Comparison of ENCODE assay signal across 16 cellular contexts in the genomic region with DNA sequence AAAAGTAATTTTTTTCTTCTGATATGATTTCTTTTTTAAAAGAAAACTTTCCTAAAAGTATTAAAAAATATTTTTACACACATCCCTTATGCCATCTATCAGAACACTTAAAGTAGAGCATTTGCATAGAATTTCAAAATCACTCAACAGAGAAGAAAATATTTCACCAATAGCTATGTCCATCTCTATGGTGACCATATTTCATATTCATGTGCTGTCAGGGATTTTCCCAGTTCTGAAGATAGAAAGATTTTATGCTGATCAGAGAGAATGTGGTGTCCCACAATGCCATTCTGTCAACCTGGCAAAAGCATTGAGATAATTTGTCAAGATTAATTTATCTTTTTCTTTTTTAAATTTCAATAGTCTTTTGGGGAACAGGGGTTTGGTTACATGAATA.
DNase-seq lines count a peak whose midpoint lies in the region; ATAC-seq, FAIRE-seq and TF ChIP-seq lines count a peak whose summit lies in the region.
"Had no signal": no experiment of that assay in that cellular context is flagged by ENCODE, and none has a peak within 500 bp of the region (broad histone marks: within the 10 kb centered on the region; RNA-seq: fewer than 3 reads in every experiment).

No MANE protein-coding gene starts in this region.

- no peak overlapping the region for H3K4me2 ChIP-seq in GM12878 (ENCODE audit: control insufficient read depth, insufficient read depth)
- H3K4me2 ChIP-seq: GM23338 had no signal

- H3K27me3 ChIP-seq in GM12878 (replicated peaks in 1 of 2; ENCODE audit: control insufficient read depth in 2 of 2, insufficient read depth in 2 of 2, low read length in 1 of 2) = no peaks in the 10 kb centered on the region
- H3K27me3 ChIP-seq: BLaER1 treated with 17β-estradiol and CSF1 and Interleukin-3, amounts not matched to agents 10 nM and 100 nM had no signal

- in situ Hi-C loops in GM12878 (cut with MboI) = no loop called here

- ATAC-seq in HG03432 (IDR thresholded peaks at IDR 0.05; ENCODE audit: unreplicated experiment) (peak; percentile 46), GM12878 (peak; percentile 64), GM21717 (IDR thresholded peaks at IDR 0.05; ENCODE audit: unreplicated experiment) (no peak)
- ATAC-seq: CD8-positive, alpha-beta T cell; GM23338 had no signal

- TF ChIP-seq CTCF in GM20000 (IDR thresholded peaks at IDR 0.05; ENCODE audit: extremely low read depth, missing control alignments) (no peak), GM12878 (IDR thresholded peaks at IDR 0.05 in 2 of 3, conservative IDR thresholded peaks at IDR 0.05 in 1 of 3; ENCODE audit: control insufficient read depth in 2 of 3, extremely low read depth in 1 of 3, insufficient read depth in 1 of 3, low read depth in 3 of 3, low read length in 3 of 3) (no peak)

- POLR2A ChIA-PET in GM12878 (lab: Charles Lee) = no interaction called here

- intact Hi-C loops in GM12878 (cut with micrococcal nuclease; ENCODE audit: unreplicated experiment) = no loop called here

- H3K36me3 ChIP-seq in GM12878 (ENCODE audit: control insufficient read depth in 2 of 2, insufficient read depth in 2 of 2, low read length in 1 of 2) = no peaks in the 10 kb centered on the region

- no peak for TF ChIP-seq EP300 in GM12878 (IDR thresholded peaks at IDR 0.05; ENCODE audit: borderline replicate concordance in 1 of 2, control insufficient read depth in 1 of 2, low read depth in 2 of 2, low read length in 2 of 2)

- H3K4me3 ChIP-seq in GM12878 = no peak overlapping the region
- H3K4me3 ChIP-seq: BLaER1 treated with 17β-estradiol and CSF1 and Interleukin-3, amounts not matched to agents 10 nM and 100 nM; GM23338 had no signal

- no peak overlapping the region for H2AFZ ChIP-seq in GM12878 (ENCODE audit: control insufficient read depth, low read depth, low read length)
- H2AFZ ChIP-seq: GM23338 had no signal

- H3K4me1 ChIP-seq in GM12878 (ENCODE audit: control insufficient read depth, insufficient read depth, low read length) = no peaks in the 10 kb centered on the region

- no peak for TF ChIP-seq POLR2A in GM12878 (IDR thresholded peaks at IDR 0.05; ENCODE audit: low read depth, low read length)

- CTCF ChIA-PET in GM12878 (lab: Yijun Ruan, JAX) = interaction anchor here (1.4 kb wide), 1 partner anchor 206 kb away, joined by 3 read pairs; no protein-coding TSS in a partner anchor

- FAIRE-seq in GM12878 (lab: Jason Lieb, UNC) = no peak
- FAIRE-seq: GM12891, GM18507, H54 had no signal

- DNase-seq in GM20000 (ENCODE audit: low spot score) = peak; percentile 17
- no peak for DNase-seq in GM12878 (ENCODE audit: low read depth, low spot score)
- no peak for DNase-seq in amniotic stem cell (lab: John Stamatoyannopoulos, UW)
- no peak for DNase-seq in MV-4-11 (lab: John Stamatoyannopoulos, UW)
- DNase-seq: Calu3; CD8-positive, alpha-beta T cell; DMS79 treated with DMSO at 0.1 percent for 48 hours; GF-D8; HCEC 1CT had no signal

- no TSS peak for BruUV-seq in GM12878 (replicated peaks; lab: Mats Ljungman, UMichigan)

- SMC1A ChIA-PET in GM12878 (lab: Charles Lee; ENCODE audit: uncharacterized antibody, unreplicated experiment) = interaction anchor here (1.1 kb wide), 1 partner anchor 34 kb away, joined by 3 read pairs; no protein-coding TSS in a partner anchor

- H3K79me2 ChIP-seq in GM12878 (ENCODE audit: control insufficient read depth, insufficient read depth, low read length) = no peaks in the 10 kb centered on the region

- H3K27ac ChIP-seq in GM12878 (ENCODE audit: control insufficient read depth, insufficient read depth) = no peak overlapping the region

- RAD21 ChIA-PET in GM12878 (lab: Charles Lee; ENCODE audit: unreplicated experiment) = no interaction called here

- H3K9ac ChIP-seq in GM12878 (ENCODE audit: control insufficient read depth, insufficient read depth, low read length) = no peak overlapping the region

- TF ChIP-seq RAD21 in GM12878 (IDR thresholded peaks at IDR 0.05; ENCODE audit: insufficient read depth, low read depth, low read length) = no peak

- no peaks in the 10 kb centered on the region for H4K20me1 ChIP-seq in GM12878 (ENCODE audit: control insufficient read depth, insufficient read depth)
- H4K20me1 ChIP-seq: BLaER1 treated with 17β-estradiol and CSF1 and Interleukin-3, amounts not matched to agents 10 nM and 100 nM had no signal

- peaks cover 2% of the 10 kb centered on the region; the same call in 1 of the 3 replicates for H3K9me3 ChIP-seq in GM12878 (replicated peaks; ENCODE audit: control insufficient read depth, insufficient read depth, low read length)

TF ChIP-seq in GM12878, 131 proteins besides CTCF, POLR2A, EP300 and RAD21 (continues in another document):
- TF ChIP-seq GABPA (IDR thresholded peaks at IDR 0.05; ENCODE audit: low read depth) (no peak), CREB1 (IDR thresholded peaks at IDR 0.05; ENCODE audit: low read depth) (no peak), MTA2 (IDR thresholded peaks at IDR 0.05; ENCODE audit: low read depth) (no peak), CHD4 (IDR thresholded peaks at IDR 0.05) (no peak), STAT3 (IDR thresholded peaks at IDR 0.05; ENCODE audit: low read depth, low read length) (no peak), SREBF2 (IDR thresholded peaks at IDR 0.05; ENCODE audit: low read length) (no peak), NR2C1 (IDR thresholded peaks at IDR 0.05) (no peak), SREBF1 (IDR thresholded peaks at IDR 0.05; ENCODE audit: low read length) (no peak), ZBTB33 (IDR thresholded peaks at IDR 0.05) (no peak), HDAC6 (IDR thresholded peaks at IDR 0.05; ENCODE audit: unreplicated experiment) (no peak)
- TF ChIP-seq, protein P1, sequence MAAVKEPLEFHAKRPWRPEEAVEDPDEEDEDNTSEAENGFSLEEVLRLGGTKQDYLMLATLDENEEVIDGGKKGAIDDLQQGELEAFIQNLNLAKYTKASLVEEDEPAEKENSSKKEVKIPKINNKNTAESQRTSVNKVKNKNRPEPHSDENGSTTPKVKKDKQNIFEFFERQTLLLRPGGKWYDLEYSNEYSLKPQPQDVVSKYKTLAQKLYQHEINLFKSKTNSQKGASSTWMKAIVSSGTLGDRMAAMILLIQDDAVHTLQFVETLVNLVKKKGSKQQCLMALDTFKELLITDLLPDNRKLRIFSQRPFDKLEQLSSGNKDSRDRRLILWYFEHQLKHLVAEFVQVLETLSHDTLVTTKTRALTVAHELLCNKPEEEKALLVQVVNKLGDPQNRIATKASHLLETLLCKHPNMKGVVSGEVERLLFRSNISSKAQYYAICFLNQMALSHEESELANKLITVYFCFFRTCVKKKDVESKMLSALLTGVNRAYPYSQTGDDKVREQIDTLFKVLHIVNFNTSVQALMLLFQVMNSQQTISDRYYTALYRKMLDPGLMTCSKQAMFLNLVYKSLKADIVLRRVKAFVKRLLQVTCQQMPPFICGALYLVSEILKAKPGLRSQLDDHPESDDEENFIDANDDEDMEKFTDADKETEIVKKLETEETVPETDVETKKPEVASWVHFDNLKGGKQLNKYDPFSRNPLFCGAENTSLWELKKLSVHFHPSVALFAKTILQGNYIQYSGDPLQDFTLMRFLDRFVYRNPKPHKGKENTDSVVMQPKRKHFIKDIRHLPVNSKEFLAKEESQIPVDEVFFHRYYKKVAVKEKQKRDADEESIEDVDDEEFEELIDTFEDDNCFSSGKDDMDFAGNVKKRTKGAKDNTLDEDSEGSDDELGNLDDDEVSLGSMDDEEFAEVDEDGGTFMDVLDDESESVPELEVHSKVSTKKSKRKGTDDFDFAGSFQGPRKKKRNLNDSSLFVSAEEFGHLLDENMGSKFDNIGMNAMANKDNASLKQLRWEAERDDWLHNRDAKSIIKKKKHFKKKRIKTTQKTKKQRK (IDR thresholded peaks at IDR 0.05; ENCODE audit: low read depth, low read length) = no peak
- TF ChIP-seq, protein P2, sequence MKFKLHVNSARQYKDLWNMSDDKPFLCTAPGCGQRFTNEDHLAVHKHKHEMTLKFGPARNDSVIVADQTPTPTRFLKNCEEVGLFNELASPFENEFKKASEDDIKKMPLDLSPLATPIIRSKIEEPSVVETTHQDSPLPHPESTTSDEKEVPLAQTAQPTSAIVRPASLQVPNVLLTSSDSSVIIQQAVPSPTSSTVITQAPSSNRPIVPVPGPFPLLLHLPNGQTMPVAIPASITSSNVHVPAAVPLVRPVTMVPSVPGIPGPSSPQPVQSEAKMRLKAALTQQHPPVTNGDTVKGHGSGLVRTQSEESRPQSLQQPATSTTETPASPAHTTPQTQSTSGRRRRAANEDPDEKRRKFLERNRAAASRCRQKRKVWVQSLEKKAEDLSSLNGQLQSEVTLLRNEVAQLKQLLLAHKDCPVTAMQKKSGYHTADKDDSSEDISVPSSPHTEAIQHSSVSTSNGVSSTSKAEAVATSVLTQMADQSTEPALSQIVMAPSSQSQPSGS (IDR thresholded peaks at IDR 0.05; ENCODE audit: low read length) = no peak
